1 cellular context compared by ENCODE assay signal in the genomic region with DNA sequence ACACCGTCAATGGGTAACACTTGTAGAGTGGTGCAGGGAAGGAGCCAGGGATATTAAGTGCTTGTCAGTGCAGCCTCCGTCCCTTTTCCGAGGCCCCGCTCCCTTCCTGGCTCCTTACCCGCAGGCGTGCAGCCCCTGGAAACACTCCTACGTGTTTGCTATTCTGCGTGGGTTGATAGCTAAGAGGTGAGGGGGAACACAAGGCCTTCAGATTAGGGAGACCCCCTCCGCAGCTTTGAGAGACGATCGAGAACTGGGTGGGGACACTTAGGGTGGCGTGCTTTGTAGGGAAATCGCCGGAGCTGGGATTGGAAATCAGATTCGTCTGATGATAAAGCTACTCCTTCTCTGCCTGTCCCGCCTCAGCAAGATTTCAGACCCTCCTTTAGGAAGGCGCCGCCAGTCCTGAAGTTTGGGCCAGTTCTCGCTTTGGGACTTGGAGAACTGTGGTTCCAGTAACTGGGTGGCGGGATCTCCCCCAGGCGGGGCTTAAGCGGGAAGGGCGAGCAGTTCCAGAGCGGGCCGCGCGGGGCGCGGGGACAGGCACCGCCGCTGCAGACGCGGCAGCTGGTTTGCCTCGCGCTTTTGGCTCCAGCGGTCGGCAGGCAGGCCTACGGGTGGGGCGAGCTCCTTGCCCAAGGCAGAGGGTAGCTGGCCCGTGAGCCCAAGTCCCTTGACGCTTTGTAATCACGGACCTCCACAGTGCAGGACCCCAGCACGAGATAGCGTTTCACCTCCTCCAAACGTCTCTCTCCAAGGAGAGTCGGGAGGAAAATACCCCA.
TF ChIP-seq lines count a peak whose summit lies in the region.

No MANE protein-coding gene starts in this region.

TF ChIP-seq in GM23338, 12 proteins besides CTCF, POLR2A, EP300 and RAD21 (continued from another document):
- TF ChIP-seq ZNF462 (CRISPR knock-in tag; IDR thresholded peaks at IDR 0.05) (no peak), ZNF114 (CRISPR knock-in tag; IDR thresholded peaks at IDR 0.05) (no peak), ZNF331 (CRISPR knock-in tag; IDR thresholded peaks at IDR 0.05; ENCODE audit: low read depth) (no peak)
